Comparison of ENCODE assay signal across 19 cellular contexts in the genomic region with DNA sequence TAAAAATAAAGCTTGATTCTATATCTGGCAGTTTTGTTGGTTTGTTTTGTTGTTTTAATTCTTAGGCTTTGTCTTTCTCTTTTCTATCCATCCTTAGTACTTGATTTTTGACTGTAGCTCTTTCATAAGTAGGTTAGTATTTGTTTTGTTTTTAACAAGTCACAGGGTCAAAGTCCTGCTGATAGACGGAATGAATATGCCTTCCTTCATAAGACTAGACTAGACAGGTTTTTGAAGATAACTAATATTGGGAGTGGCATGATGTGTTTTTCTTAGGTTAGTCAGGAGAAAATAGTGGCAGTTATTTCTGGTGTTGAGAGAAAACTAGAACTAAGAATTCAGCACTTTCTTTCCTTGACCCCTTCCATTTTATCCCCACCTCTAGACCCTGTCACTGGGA.
"Had no signal": no experiment of that assay in that cellular context is flagged by ENCODE, and none has a peak within 500 bp of the region (broad histone marks: within the 10 kb centered on the region; RNA-seq: fewer than 3 reads in every experiment).

No MANE protein-coding gene starts in this region.

- H3K27me3 ChIP-seq: dorsolateral prefrontal cortex, heart left ventricle, sigmoid colon, stomach, upper lobe of left lung, uterus had no signal

- H3K36me3 ChIP-seq: uterus had no signal

- DNase-seq: cortex of kidney; dorsolateral prefrontal cortex; effector CD8-positive, alpha-beta T cell; heart left ventricle; hypothalamus; kidney glomerular epithelial cell; natural killer cell; posterior cingulate gyrus; sigmoid colon; stimulated activated CD4-positive, alpha-beta T cell treated with anti-CD3 and anti-CD28 coated beads, Interleukin-12 subunit alpha, Interleukin-12 subunit beta, amount 100 ng/mL, for 4 hours; stimulated activated naive CD4-positive, alpha-beta T cell; stomach; substantia nigra; upper lobe of left lung; uterus had no signal

- H3K4me1 Mint-ChIP-seq: natural killer cell, neural crest cell had no signal

- H3K4me3 ChIP-seq: dorsolateral prefrontal cortex, heart left ventricle, sigmoid colon, skin epidermis, stomach, upper lobe of left lung, uterus had no signal

- H3K9me3 ChIP-seq: heart left ventricle, sigmoid colon, stomach, upper lobe of left lung, uterus had no signal

- H3K4me3 Mint-ChIP-seq: natural killer cell, neural crest cell had no signal

- H3K27ac ChIP-seq: dorsolateral prefrontal cortex, heart left ventricle, sigmoid colon, skin epidermis, stomach, upper lobe of left lung, uterus had no signal

- ATAC-seq: esophagus mucosa, heart left ventricle, left lobe of liver, natural killer cell had no signal

- H3K4me1 ChIP-seq: heart left ventricle, upper lobe of left lung, uterus had no signal

- H3K9me3 Mint-ChIP-seq: natural killer cell had no signal

- H3K27ac Mint-ChIP-seq: natural killer cell had no signal
